8 cellular contexts compared by ENCODE assay signal in the genomic region with DNA sequence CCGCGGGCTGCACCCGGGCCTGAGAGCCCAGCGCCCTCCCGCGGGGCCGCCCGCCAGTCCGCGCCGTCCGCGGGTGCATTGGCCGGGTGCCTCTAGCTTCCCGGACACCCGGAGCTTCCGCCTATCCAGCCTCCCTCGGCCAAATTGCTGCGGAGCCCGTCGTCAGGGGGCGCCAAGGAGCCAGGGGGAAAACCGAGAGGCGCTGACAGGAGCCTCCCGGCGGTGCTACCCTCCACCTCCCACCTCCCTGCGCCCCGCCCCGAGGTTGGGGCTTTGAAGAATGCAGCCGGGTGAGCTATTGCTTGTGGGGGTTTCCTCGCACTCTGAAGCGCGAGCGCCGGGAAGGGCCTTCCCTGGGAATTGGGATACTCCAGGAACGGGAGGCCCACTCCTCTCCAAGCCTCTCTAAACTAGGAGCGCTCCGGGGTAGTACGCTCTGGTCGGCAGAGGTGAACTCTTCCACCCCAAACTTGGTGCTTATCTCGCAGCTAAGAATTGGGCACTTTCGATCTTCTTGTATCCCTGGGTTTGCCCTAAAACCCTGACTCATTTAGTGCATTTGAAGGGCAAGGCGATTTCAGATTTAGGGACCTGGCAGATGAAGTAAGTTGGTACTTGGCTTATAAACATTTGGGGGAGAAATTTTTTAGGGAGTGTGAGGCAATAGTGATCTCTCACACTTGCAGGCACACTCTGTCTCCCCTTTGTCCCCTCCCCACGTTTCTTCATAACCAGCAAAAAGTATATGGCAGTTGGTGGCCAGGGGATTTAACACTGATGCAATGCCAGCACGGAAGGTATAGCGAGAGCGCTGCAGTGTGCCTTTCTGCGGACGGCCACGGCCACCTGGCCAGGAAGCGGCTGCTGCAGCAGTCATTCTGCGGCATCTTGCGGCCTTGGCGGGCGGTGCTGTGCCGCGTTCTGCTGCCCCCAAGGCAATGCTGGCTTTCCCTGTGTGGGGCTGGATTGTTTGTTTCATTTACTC. TPM values are rescaled to one million over a fixed set of nuclear protein-coding genes. Genes with fewer than 3 reads are reported as not detected.
DNase-seq lines count a peak whose midpoint lies in the region; ATAC-seq and TF ChIP-seq lines count a peak whose summit lies in the region.

No MANE protein-coding gene starts in this region.

- ATAC-seq in GM21390 (IDR thresholded peaks at IDR 0.05; ENCODE audit: unreplicated experiment) = peak; percentile 65

- peaks cover 19% of the 10 kb centered on the region for H3K4me1 Mint-ChIP-seq in activated T-helper 1 cell treated with anti-CD3 and anti-CD28 coated beads, Interleukin-12 subunit alpha, Interleukin-12 subunit beta, Interleukin-2, Interleukin-4 antibody, amounts not matched to agents 30 ng/mL and 10 ng/mL and 1 ng/mL, durations not matched to agents 14 hours and 24 hours and 36 hours (ENCODE audit: low read depth)
- peaks cover 17% of the 10 kb centered on the region for H3K4me1 Mint-ChIP-seq in nephron progenitor cell

- no peak for TF ChIP-seq POLR2A in suprapubic skin (IDR thresholded peaks at IDR 0.05)

- no peaks in the 10 kb centered on the region for H3K36me3 ChIP-seq in OCI-LY1 (ENCODE audit: insufficient read depth, low read length)
- no peaks in the 10 kb centered on the region for H3K36me3 ChIP-seq in suprapubic skin

- peak overlapping the region; percentile 57 for H3K4me3 ChIP-seq in OCI-LY1 (ENCODE audit: low read depth, low read length, poor library complexity, severe bottlenecking)
- H3K4me3 ChIP-seq in suprapubic skin = peak overlapping the region; percentile 72

- TF ChIP-seq CTCF in OCI-LY1 (IDR thresholded peaks at IDR 0.05; ENCODE audit: low read length) (peak; percentile 64), nephron progenitor cell (IDR thresholded peaks at IDR 0.05) (peak; percentile 60), suprapubic skin (IDR thresholded peaks at IDR 0.05) (peak in 1 of 2 donors; percentile 68)

- peak overlapping the region; percentile 70 for H3K27ac Mint-ChIP-seq in activated T-helper 1 cell treated with anti-CD3 and anti-CD28 coated beads, Interleukin-12 subunit alpha, Interleukin-12 subunit beta, Interleukin-2, Interleukin-4 antibody, amounts not matched to agents 30 ng/mL and 10 ng/mL and 1 ng/mL, durations not matched to agents 14 hours and 24 hours and 36 hours
- H3K27ac Mint-ChIP-seq in nephron progenitor cell = no peak overlapping the region

- intact Hi-C loops in activated T-helper 1 cell treated with anti-CD3 and anti-CD28 coated beads, Interleukin-12 subunit alpha, Interleukin-12 subunit beta, Interleukin-2, Interleukin-4 antibody, amounts not matched to agents 30 ng/mL and 10 ng/mL and 1 ng/mL, durations not matched to agents 14 hours and 24 hours and 36 hours (cut with micrococcal nuclease) = loop anchor here (1.0 to 2.0 kb wide), 8 partner anchors 51 to 361 kb away; a partner anchor contains a TSS

- H3K36me3 Mint-ChIP-seq in activated T-helper 1 cell treated with anti-CD3 and anti-CD28 coated beads, Interleukin-12 subunit alpha, Interleukin-12 subunit beta, Interleukin-2, Interleukin-4 antibody, amounts not matched to agents 30 ng/mL and 10 ng/mL and 1 ng/mL, durations not matched to agents 14 hours and 24 hours and 36 hours (ENCODE audit: low read depth) = peaks cover 2% of the 10 kb centered on the region
- H3K36me3 Mint-ChIP-seq in nephron progenitor cell (ENCODE audit: low read depth) = no peaks in the 10 kb centered on the region

- no peaks in the 10 kb centered on the region for H3K27me3 ChIP-seq in OCI-LY1 (ENCODE audit: insufficient read depth, low read length)
- peaks cover 11% of the 10 kb centered on the region for H3K27me3 ChIP-seq in suprapubic skin

- H3F3A ChIP-seq in OCI-LY1 (ENCODE audit: insufficient read depth, low read length) = no peaks in the 10 kb centered on the region

- 4% methylated on average over 22 of the region's 57 CpGs for WGBS in suprapubic skin

- 0 out of 2 replicates have a peak overlapping the region, but pooled peaks have one; percentile 24 for H2AFZ ChIP-seq in OCI-LY1 (ENCODE audit: low read length)

- H3K27ac ChIP-seq in OCI-LY1 (ENCODE audit: low read depth, low read length, poor library complexity, severe bottlenecking) = no peak overlapping the region
- H3K27ac ChIP-seq in suprapubic skin = peak overlapping the region; percentile 15

- H3K9me2 ChIP-seq in OCI-LY1 (ENCODE audit: low read depth, low read length) = no peaks in the 10 kb centered on the region

- no peaks in the 10 kb centered on the region for H4K20me1 ChIP-seq in OCI-LY1 (ENCODE audit: insufficient read depth, low read length)

- H3K9me3 ChIP-seq in OCI-LY1 (ENCODE audit: low read length) = no peaks in the 10 kb centered on the region
- H3K9me3 ChIP-seq in suprapubic skin = no peaks in the 10 kb centered on the region

- peak overlapping the region; percentile 84 for H3K4me3 Mint-ChIP-seq in activated T-helper 1 cell treated with anti-CD3 and anti-CD28 coated beads, Interleukin-12 subunit alpha, Interleukin-12 subunit beta, Interleukin-2, Interleukin-4 antibody, amounts not matched to agents 30 ng/mL and 10 ng/mL and 1 ng/mL, durations not matched to agents 14 hours and 24 hours and 36 hours
- peak overlapping the region; percentile 85 for H3K4me3 Mint-ChIP-seq in nephron progenitor cell

- TF ChIP-seq EP300 in suprapubic skin (IDR thresholded peaks at IDR 0.05) = no peak

- peak overlapping the region; percentile 37; the same call in 1 of the 2 replicates for H3K9ac ChIP-seq in OCI-LY1 (ENCODE audit: low read length)

- H3K27me3 Mint-ChIP-seq in activated T-helper 1 cell treated with anti-CD3 and anti-CD28 coated beads, Interleukin-12 subunit alpha, Interleukin-12 subunit beta, Interleukin-2, Interleukin-4 antibody, amounts not matched to agents 30 ng/mL and 10 ng/mL and 1 ng/mL, durations not matched to agents 14 hours and 24 hours and 36 hours (ENCODE audit: insufficient read depth) = peaks cover 56% of the 10 kb centered on the region
- H3K27me3 Mint-ChIP-seq in nephron progenitor cell (ENCODE audit: low read depth, poor library complexity) = peaks cover 44% of the 10 kb centered on the region

- H3K4me1 ChIP-seq in OCI-LY1 (ENCODE audit: insufficient read depth, low read length, severe bottlenecking) (peaks cover 13% of the 10 kb centered on the region), suprapubic skin (peaks cover 22% of the 10 kb centered on the region)

- H3K9me3 Mint-ChIP-seq in activated T-helper 1 cell treated with anti-CD3 and anti-CD28 coated beads, Interleukin-12 subunit alpha, Interleukin-12 subunit beta, Interleukin-2, Interleukin-4 antibody, amounts not matched to agents 30 ng/mL and 10 ng/mL and 1 ng/mL, durations not matched to agents 14 hours and 24 hours and 36 hours = no peaks in the 10 kb centered on the region
- no peaks in the 10 kb centered on the region for H3K9me3 Mint-ChIP-seq in nephron progenitor cell

- peak; percentile 83 for DNase-seq in DMS53 treated with DMSO at 0.1 percent for 48 hours (lab: John Stamatoyannopoulos, UW; ENCODE audit: unreplicated experiment)
- DNase-seq in HUDEP-2 (lab: John Stamatoyannopoulos, UW; ENCODE audit: unreplicated experiment in 76 of 76) = peak in 73 of 76 experiments; percentile 21 to 92 (median 79)
- DNase-seq in activated T-helper 1 cell treated with anti-CD3 and anti-CD28 coated beads, Interleukin-12 subunit alpha, Interleukin-12 subunit beta, Interleukin-2, Interleukin-4 antibody, amounts not matched to agents 30 ng/mL and 10 ng/mL and 1 ng/mL, durations not matched to agents 14 hours and 24 hours and 36 hours (ENCODE audit: low spot score) = peak; percentile 62
- DNase-seq in fibroblast of the conjunctiva (ENCODE audit: low read depth) = peak; percentile 89
- peak; percentile 85 for DNase-seq in nephron progenitor cell
- peak; percentile 84 for DNase-seq in suprapubic skin (ENCODE audit: low spot score in 2 of 2)

- no peaks in the 10 kb centered on the region for H3K79me2 ChIP-seq in OCI-LY1 (ENCODE audit: insufficient read depth, low read length)

- H3K4me2 ChIP-seq in OCI-LY1 (ENCODE audit: low read length) = peak overlapping the region; percentile 85

RNA-seq across cellular contexts. Expression of a gene that starts 0.6 kb away (rescaled TPM):
- total RNA-seq in activated T-helper 1 cell treated with anti-CD3 and anti-CD28 coated beads, Interleukin-12 subunit alpha, Interleukin-12 subunit beta, Interleukin-2, Interleukin-4 antibody, amounts not matched to agents 30 ng/mL and 10 ng/mL and 1 ng/mL, durations not matched to agents 14 hours and 24 hours and 36 hours = 0.07 TPM in 1 of 2 replicates, not detected in the other
- total RNA-seq in suprapubic skin = not detected
